19 cellular contexts compared by ENCODE assay signal in the genomic region with DNA sequence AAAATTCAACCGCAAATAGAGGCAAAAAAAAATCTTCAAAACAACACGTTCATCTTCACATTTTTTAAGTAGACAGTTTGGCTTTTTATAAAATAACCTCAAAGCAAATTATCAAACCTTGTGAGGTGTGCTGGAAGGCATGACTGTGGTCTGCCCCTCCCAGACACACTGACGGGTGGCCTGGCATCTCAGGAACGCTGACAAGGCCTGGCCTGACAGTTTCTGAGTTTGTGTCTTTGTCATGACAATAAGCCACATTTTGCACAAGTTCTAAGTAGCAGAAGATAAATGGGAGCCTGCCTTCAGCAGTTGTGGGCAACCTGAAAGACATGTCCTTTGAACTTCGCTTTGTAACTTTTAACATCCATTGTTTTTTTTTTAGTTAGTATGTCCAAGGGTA. TPM values are rescaled to one million over a fixed set of nuclear protein-coding genes. Genes with fewer than 3 reads are reported as not detected.
DNase-seq lines count a peak whose midpoint lies in the region; ATAC-seq and TF ChIP-seq lines count a peak whose summit lies in the region.
"Had no signal": no experiment of that assay in that cellular context is flagged by ENCODE, and none has a peak within 500 bp of the region (broad histone marks: within the 10 kb centered on the region; RNA-seq: fewer than 3 reads in every experiment).

No MANE protein-coding gene starts in this region.

- peak overlapping the region; percentile 27 for H2AFZ ChIP-seq in mammary epithelial cell (ENCODE audit: low read depth, low read length)

- TF ChIP-seq CTCF in mammary epithelial cell (conservative IDR thresholded peaks at IDR 0.05 in 1 of 2, IDR thresholded peaks at IDR 0.05 in 1 of 2; ENCODE audit: extremely low read depth in 1 of 2, insufficient read depth in 1 of 2, low read depth in 1 of 2, low read length in 2 of 2) (no peak), MCF 10A (IDR thresholded peaks at IDR 0.05; ENCODE audit: unreplicated experiment) (no peak), endodermal cell (conservative IDR thresholded peaks at IDR 0.05) (no peak)

- DNase-seq in mammary epithelial cell, result peak; percentile 27
- no peak for DNase-seq in MCF 10A (ENCODE audit: unreplicated experiment)
- peak; percentile 62 for DNase-seq in endodermal cell
- DNase-seq in mesendoderm, result peak; percentile 39
- DNase-seq in occipital lobe (lab: John Stamatoyannopoulos, UW), result no peak
- DNase-seq in NK-92 treated with Interleukin-12 subunit alpha and Interleukin-12 subunit beta, amount 100 ng/mL, for 24 hours (lab: John Stamatoyannopoulos, UW), result no peak
- no peak for DNase-seq in NCI-H2171 treated with DMSO at 0.1 percent for 48 hours (lab: John Stamatoyannopoulos, UW)
- no peak for DNase-seq in Right ventricle myocardium superior
- DNase-seq: DMS153, EL, KBM-7, NCI-H1105, NCI-H187 treated with DMSO at 0.1 percent for 48 hours, NCI-H510A treated with DMSO at 0.1 percent for 48 hours, SJCRH30 had no signal

- no peak overlapping the region for H3K23ac ChIP-seq in mesendoderm (ENCODE audit: low read length)

- 48% methylated on average over 5 of the region's 5 CpGs for WGBS in mammary epithelial cell (ENCODE audit: low coverage, missing lambda C conversion rate)
- WGBS in endodermal cell (ENCODE audit: insufficient coverage in 1 of 2, insufficient read length in 1 of 2), 2 experiments, result 56 to 59% methylated on average over 5 of the region's 5 CpGs
- WGBS in mesendoderm (ENCODE audit: extremely low coverage, insufficient coverage, low lambda C conversion rate), result no CpG with 5 or more reads among the region's 5 CpGs

- in situ Hi-C loops in mammary epithelial cell (cut with MboI; ENCODE audit: low sequenced_read_pairs in 2 of 2), result loop anchor here (25.0 kb wide), 1 partner anchor 488 kb away; no protein-coding TSS in a partner anchor

- POLR2A ChIA-PET in MCF 10A (lab: Yijun Ruan, JAX), result no interaction called here

- intact Hi-C loops in mammary epithelial cell (cut with micrococcal nuclease), result loop anchor here (2.0 kb wide), 2 partner anchors 483 to 731 kb away; no protein-coding TSS in a partner anchor
- intact Hi-C loops in MCF 10A (cut with micrococcal nuclease), result loop anchor here (2.0 kb wide), 1 partner anchor 731 kb away; no protein-coding TSS in a partner anchor
- intact Hi-C loops in Right ventricle myocardium superior (cut with DNase I), result no loop called here

- H4K8ac ChIP-seq in mesendoderm (ENCODE audit: low read depth, low read length), result no peak overlapping the region

- H4K20me1 ChIP-seq in mammary epithelial cell (ENCODE audit: insufficient read depth, low read length), result no peaks in the 10 kb centered on the region
- H4K20me1 ChIP-seq: BLaER1 treated with 17β-estradiol and CSF1 and Interleukin-3, amounts not matched to agents 10 nM and 100 nM had no signal

- H3K27ac Mint-ChIP-seq in MCF 10A (ENCODE audit: low read depth, unreplicated experiment), result no peak overlapping the region
- H3K27ac Mint-ChIP-seq in endodermal cell, result no peak overlapping the region

- H3K4me1 ChIP-seq in mammary epithelial cell (ENCODE audit: insufficient read depth, low read length), result no peaks in the 10 kb centered on the region
- H3K4me1 ChIP-seq in endodermal cell (ENCODE audit: control insufficient read depth, insufficient read depth, low read length), result peaks cover 11% of the 10 kb centered on the region
- H3K4me1 ChIP-seq in mesendoderm (ENCODE audit: control insufficient read depth, low read depth, low read length), result no peaks in the 10 kb centered on the region
- H3K4me1 ChIP-seq: BLaER1 treated with 17β-estradiol and CSF1 and Interleukin-3, amounts not matched to agents 10 nM and 100 nM; SJCRH30 had no signal

- H3K36me3 ChIP-seq in mammary epithelial cell (ENCODE audit: insufficient read depth, low read length) (no peaks in the 10 kb centered on the region), endodermal cell (ENCODE audit: control insufficient read depth, insufficient read depth, low read length) (no peaks in the 10 kb centered on the region), mesendoderm (ENCODE audit: control insufficient read depth, insufficient read depth, low read length) (no peaks in the 10 kb centered on the region)
- H3K36me3 ChIP-seq: BLaER1 treated with 17β-estradiol and CSF1 and Interleukin-3, amounts not matched to agents 10 nM and 100 nM; SJCRH30 had no signal

- H3K4ac ChIP-seq in mesendoderm (ENCODE audit: low read depth, low read length), result no peak overlapping the region

- no peaks in the 10 kb centered on the region for H3K36me3 Mint-ChIP-seq in MCF 10A (ENCODE audit: insufficient read depth, unreplicated experiment)
- H3K36me3 Mint-ChIP-seq in endodermal cell (ENCODE audit: low read depth), result no peaks in the 10 kb centered on the region

- no peak overlapping the region for H2AK5ac ChIP-seq in mesendoderm (ENCODE audit: low read length)

- H4K5ac ChIP-seq in mesendoderm (ENCODE audit: low read length), result no peak overlapping the region

- H2BK5ac ChIP-seq in mesendoderm (ENCODE audit: low read length), result no peak overlapping the region

- no peak overlapping the region for H2BK15ac ChIP-seq in mesendoderm (replicated peaks; ENCODE audit: low read depth)

- BruUV-seq in mammary epithelial cell (replicated peaks; lab: Mats Ljungman, UMichigan), result no TSS peak
- no TSS peak for BruUV-seq in MCF 10A (replicated peaks; lab: Mats Ljungman, UMichigan)

- H3K27me3 ChIP-seq in mammary epithelial cell (ENCODE audit: insufficient read depth, low read length) (peaks cover 2% of the 10 kb centered on the region), endodermal cell (ENCODE audit: control insufficient read depth, insufficient read depth, low read length, poor library complexity, severe bottlenecking) (peaks cover 16% of the 10 kb centered on the region), mesendoderm (ENCODE audit: insufficient read depth, low read length, poor library complexity) (no peaks in the 10 kb centered on the region)
- H3K27me3 ChIP-seq: BLaER1 treated with 17β-estradiol and CSF1 and Interleukin-3, amounts not matched to agents 10 nM and 100 nM; SJCRH30 had no signal

- no peaks in the 10 kb centered on the region for H3K9me3 Mint-ChIP-seq in MCF 10A (ENCODE audit: unreplicated experiment)
- no peaks in the 10 kb centered on the region for H3K9me3 Mint-ChIP-seq in endodermal cell

- no peak overlapping the region for H3K4me3 Mint-ChIP-seq in MCF 10A (ENCODE audit: unreplicated experiment)
- H3K4me3 Mint-ChIP-seq in endodermal cell, result no peak overlapping the region

- H3K4me3 ChIP-seq in mammary epithelial cell (replicated peaks in 1 of 3; ENCODE audit: insufficient read depth in 1 of 3, low read depth in 2 of 3, low read length in 3 of 3), result no peak overlapping the region
- no peak overlapping the region for H3K4me3 ChIP-seq in endodermal cell (ENCODE audit: low read length)
- H3K4me3 ChIP-seq in mesendoderm (ENCODE audit: low read length), result no peak overlapping the region
- H3K4me3 ChIP-seq: BLaER1 treated with 17β-estradiol and CSF1 and Interleukin-3, amounts not matched to agents 10 nM and 100 nM; SJCRH30 had no signal

- no peak overlapping the region for H3K4me2 ChIP-seq in mammary epithelial cell (ENCODE audit: insufficient read depth, low read depth, low read length)
- H3K4me2 ChIP-seq in mesendoderm (ENCODE audit: low read length), result no peak overlapping the region
- H3K4me2 ChIP-seq: BLaER1 treated with 17β-estradiol and CSF1 and Interleukin-3, amounts not matched to agents 10 nM and 100 nM had no signal

- H3K18ac ChIP-seq in mesendoderm (ENCODE audit: low read length), result no peak overlapping the region

- H3K27ac ChIP-seq in mammary epithelial cell (ENCODE audit: insufficient read depth, low read depth, low read length) (no peak overlapping the region), endodermal cell (ENCODE audit: low read depth, low read length) (no peak overlapping the region), mesendoderm (ENCODE audit: low read depth, low read length) (no peak overlapping the region)
- H3K27ac ChIP-seq: BLaER1 treated with 17β-estradiol and CSF1 and Interleukin-3, amounts not matched to agents 10 nM and 100 nM; HL-60; SJCRH30 had no signal

- H3K9ac ChIP-seq in mammary epithelial cell (ENCODE audit: insufficient read depth, low read length), result no peak overlapping the region
- H3K9ac ChIP-seq in endodermal cell (ENCODE audit: extremely low read depth, low read length, poor library complexity, severe bottlenecking), result no peak overlapping the region
- H3K9ac ChIP-seq in mesendoderm (ENCODE audit: low read length), result no peak overlapping the region
- H3K9ac ChIP-seq: BLaER1 treated with 17β-estradiol and CSF1 and Interleukin-3, amounts not matched to agents 10 nM and 100 nM had no signal

- dilution Hi-C loops in mammary epithelial cell (cut with HindIII; ENCODE audit: low sequenced_read_pairs), result no loop called here

- H2BK120ac ChIP-seq in mesendoderm (ENCODE audit: low read depth, low read length), result no peak overlapping the region

- H3K79me2 ChIP-seq in mammary epithelial cell (ENCODE audit: insufficient read depth, low read length), result no peaks in the 10 kb centered on the region
- H3K79me2 ChIP-seq in mesendoderm (ENCODE audit: control insufficient read depth, insufficient read depth, low read length), result no peaks in the 10 kb centered on the region

- no peaks in the 10 kb centered on the region for H3K79me1 ChIP-seq in mesendoderm (ENCODE audit: low read length)

- H3K9me3 ChIP-seq in mammary epithelial cell (replicated peaks; ENCODE audit: insufficient read depth, low read length), result no peaks in the 10 kb centered on the region
- H3K9me3 ChIP-seq in endodermal cell (ENCODE audit: control insufficient read depth, low read length), result no peaks in the 10 kb centered on the region
- H3K9me3 ChIP-seq: SJCRH30 had no signal

- no peak for ATAC-seq in Right ventricle myocardium superior (ENCODE audit: poor library complexity)

- no peak overlapping the region for H3K56ac ChIP-seq in mesendoderm (ENCODE audit: low read length)

- CTCF ChIA-PET in mammary epithelial cell (lab: Charles Lee; ENCODE audit: low non-redundant PET) (no interaction called here), MCF 10A (lab: Yijun Ruan, JAX) (interaction anchor here (0.6 to 8.9 kb wide), 16 partner anchors 8 to 751 kb away, joined by 3 to 113 read pairs (median 5); no protein-coding TSS in a partner anchor)

- H3K27me3 Mint-ChIP-seq in MCF 10A (ENCODE audit: insufficient read depth, unreplicated experiment) (no peaks in the 10 kb centered on the region), endodermal cell (ENCODE audit: insufficient read depth) (peaks cover 40% of the 10 kb centered on the region)

- H3K4me1 Mint-ChIP-seq in MCF 10A (ENCODE audit: insufficient read depth, unreplicated experiment), result no peaks in the 10 kb centered on the region
- peaks cover 20% of the 10 kb centered on the region for H3K4me1 Mint-ChIP-seq in endodermal cell

RNA-seq across cellular contexts. Expression of a gene that starts 38.5 kb away (rescaled TPM):
- total RNA-seq in mammary epithelial cell (not detected), MCF 10A (2022) (not detected in 2 replicates), endodermal cell (10 to 100 TPM in 1 of 2 donors, 1 to 10 TPM in 1; 5.2 to 10.1 TPM), occipital lobe (4.2 TPM), Right ventricle myocardium superior (not detected)
- polyA plus RNA-seq in mammary epithelial cell, result not detected
- not detected for polyA minus RNA-seq in mammary epithelial cell
- polyA plus RNA-seq in endodermal cell (2013, experiment 1 of 2), result 53.2 TPM
- polyA plus RNA-seq in endodermal cell (2013, experiment 2 of 2), result 46.1 TPM
- polyA plus RNA-seq in mesendoderm (2013, experiment 1 of 2), result 0.03 TPM
- 0.03 TPM for polyA plus RNA-seq in mesendoderm (2013, experiment 2 of 2)
- total RNA-seq: A172, RPMI7951, SJCRH30 had no signal

Comparison
In these comparisons a context has a peak if more than half of its experiments do, and no peak if none do; other contexts are left out.
1. DNase-seq: peak in mammary epithelial cell (single experiment), endodermal cell (single experiment) and mesendoderm (single experiment); none in MCF 10A (single experiment), occipital lobe (single experiment), NK-92 treated with Interleukin-12 subunit alpha and Interleukin-12 subunit beta, amount 100 ng/mL, for 24 hours (single experiment), NCI-H2171 treated with DMSO at 0.1 percent for 48 hours (single experiment) and Right ventricle myocardium superior (single experiment).